Comparison of ENCODE assay signal across 18 cellular contexts in genomic region chr11:15289718-15290117, GRCh38.
DNase-seq lines count a peak whose midpoint lies in the region; ATAC-seq lines count a peak whose summit lies in the region.
"Had no signal": no experiment of that assay in that cellular context is flagged by ENCODE, and none has a peak within 500 bp of the region (broad histone marks: within the 10 kb centered on the region; RNA-seq: fewer than 3 reads in every experiment).

No MANE protein-coding gene starts in this region.

- POLR2A ChIA-PET in activated CD4-positive, alpha-beta memory T cell treated with anti-CD3 and anti-CD28 coated beads, Interleukin-2, amount 10 ng/mL, durations not matched to agents 7 days and 5 days (lab: Charles Lee), result no interaction called here

- H3K9me3 Mint-ChIP-seq in activated CD4-positive, alpha-beta memory T cell treated with anti-CD3 and anti-CD28 coated beads, Interleukin-2, amount 10 ng/mL, durations not matched to agents 7 days and 5 days, result no peaks in the 10 kb centered on the region

- no peaks in the 10 kb centered on the region for H3K27me3 Mint-ChIP-seq in activated CD4-positive, alpha-beta memory T cell treated with anti-CD3 and anti-CD28 coated beads, Interleukin-2, amount 10 ng/mL, durations not matched to agents 7 days and 5 days

- H3K27ac Mint-ChIP-seq in activated CD4-positive, alpha-beta memory T cell treated with anti-CD3 and anti-CD28 coated beads, Interleukin-2, amount 10 ng/mL, durations not matched to agents 7 days and 5 days, result no peak overlapping the region
- H3K27ac Mint-ChIP-seq: CD4-positive, CD25-positive, alpha-beta regulatory T cell; IgD-negative memory B cell; T-cell had no signal

- CTCF ChIA-PET in activated CD4-positive, alpha-beta memory T cell treated with anti-CD3 and anti-CD28 coated beads, Interleukin-2, amount 10 ng/mL, durations not matched to agents 7 days and 5 days (lab: Charles Lee), result no interaction called here

- no peaks in the 10 kb centered on the region for H3K36me3 Mint-ChIP-seq in activated CD4-positive, alpha-beta memory T cell treated with anti-CD3 and anti-CD28 coated beads, Interleukin-2, amount 10 ng/mL, durations not matched to agents 7 days and 5 days (ENCODE audit: low read depth)
- H3K36me3 Mint-ChIP-seq: CD4-positive, CD25-positive, alpha-beta regulatory T cell; IgD-negative memory B cell; T-cell had no signal

- H3K4me1 Mint-ChIP-seq in activated CD4-positive, alpha-beta memory T cell treated with anti-CD3 and anti-CD28 coated beads, Interleukin-2, amount 10 ng/mL, durations not matched to agents 7 days and 5 days, result no peaks in the 10 kb centered on the region
- H3K4me1 Mint-ChIP-seq: CD4-positive, CD25-positive, alpha-beta regulatory T cell; IgD-negative memory B cell; T-cell had no signal

- ATAC-seq in HG02763 (IDR thresholded peaks at IDR 0.05; ENCODE audit: unreplicated experiment), result no peak
- ATAC-seq: T-cell had no signal

- peak; percentile 52 for DNase-seq in NCI-H82 (lab: John Stamatoyannopoulos, UW)
- no peak for DNase-seq in NCI-H82 treated with DMSO at 0.1 percent for 48 hours (lab: John Stamatoyannopoulos, UW; ENCODE audit: unreplicated experiment)
- peak; percentile 39 for DNase-seq in NCI-H2029 treated with DMSO at 0.1 percent for 48 hours (lab: John Stamatoyannopoulos, UW)
- DNase-seq in NCI-H748 (lab: John Stamatoyannopoulos, UW; ENCODE audit: unreplicated experiment), result peak; percentile 92
- DNase-seq in retina, result peak; percentile 47
- DNase-seq in NCI-H2107 (lab: John Stamatoyannopoulos, UW), result no peak
- DNase-seq in activated CD4-positive, alpha-beta memory T cell treated with anti-CD3 and anti-CD28 coated beads, Interleukin-2, amount 10 ng/mL, durations not matched to agents 7 days and 5 days, result no peak
- DNase-seq: AML-193; Calu3; CD4-positive, CD25-positive, alpha-beta regulatory T cell; H7; MV-4-11; NCI-H187; NCI-H226; T-cell; T1000 had no signal

- no peak overlapping the region for H3K4me3 Mint-ChIP-seq in activated CD4-positive, alpha-beta memory T cell treated with anti-CD3 and anti-CD28 coated beads, Interleukin-2, amount 10 ng/mL, durations not matched to agents 7 days and 5 days
- H3K4me3 Mint-ChIP-seq: CD4-positive, CD25-positive, alpha-beta regulatory T cell; IgD-negative memory B cell; T-cell had no signal

Comparison
In these comparisons a context has a peak if more than half of its experiments do, and no peak if none do; other contexts are left out.
1. DNase-seq: peak in NCI-H82 (single experiment), NCI-H2029 treated with DMSO at 0.1 percent for 48 hours (single experiment), NCI-H748 (single experiment) and retina (single experiment); none in NCI-H82 treated with DMSO at 0.1 percent for 48 hours (single experiment), NCI-H2107 (single experiment) and activated CD4-positive, alpha-beta memory T cell treated with anti-CD3 and anti-CD28 coated beads, Interleukin-2, amount 10 ng/mL, durations not matched to agents 7 days and 5 days (single experiment).